ENCODE assay signal across 29 cellular contexts in genomic region chr18:32189723-32190591, GRCh38. TPM values are rescaled to one million over a fixed set of nuclear protein-coding genes. Genes with fewer than 3 reads are reported as not detected.
"Had no signal": no experiment of that assay in that cellular context is flagged by ENCODE, and none has a peak within 500 bp of the region (broad histone marks: within the 10 kb centered on the region; RNA-seq: fewer than 3 reads in every experiment).

Gene MEP1B (plus strand): TSS chr18:32190039. CDS start chr18:32190071, 32 bp downstream.

- DNase-seq: activated CD4-positive, alpha-beta T cell treated with anti-CD3 and anti-CD28 coated beads for 36 hours; activated CD4-positive, alpha-beta T cell treated with anti-CD3 and anti-CD28 coated beads, Interleukin-2, amount 10 ng/mL, durations not matched to agents 7 days and 5 days; activated CD4-positive, alpha-beta T cell treated with anti-CD3 and anti-CD28 coated beads, Interleukin-2, amount 50 U/mL, for 48 hours; activated CD8-positive, alpha-beta T cell treated with anti-CD3 and anti-CD28 coated beads, Interleukin-2, amount 10 ng/mL, durations not matched to agents 7 days and 5 days; activated gamma-delta T cell; activated naive CD4-positive, alpha-beta T cell treated with Interleukin-2 at 50 U/mL for 16 hours; activated naive CD8-positive, alpha-beta T cell treated with anti-CD3 and anti-CD28 coated beads, Interleukin-2, amount 10 ng/mL, durations not matched to agents 7 days and 5 days; activated T-cell treated with anti-CD3 and anti-CD28 coated beads, Interleukin-2, amount 50 U/mL, for 24 hours; amygdala; NCI-H1092 treated with DMSO at 0.1 percent for 48 hours; NCI-H146; NCI-H187; NCI-H2029 treated with DMSO at 0.1 percent for 48 hours; NCI-H2171 treated with DMSO at 0.1 percent for 48 hours; NCI-H2227 treated with DMSO at 0.1 percent for 48 hours; NCI-H446; NCI-H510A treated with DMSO at 0.1 percent for 48 hours; NCI-H526 treated with DMSO at 0.1 percent for 48 hours; NCI-H82; RPMI8226; SHP77 treated with DMSO at 0.1 percent for 48 hours; SK-N-SH had no signal

- H3K4me1 ChIP-seq: ascending aorta, SJSA1 had no signal

- ATAC-seq: activated CD4-positive, alpha-beta T cell treated with anti-CD3 and anti-CD28 coated beads for 36 hours; activated CD4-positive, CD25-positive, alpha-beta regulatory T cell treated with anti-CD3 and anti-CD28 coated beads, Interleukin-2, amount 50 U/mL, for 24 hours; activated CD8-positive, alpha-beta T cell treated with anti-CD3 and anti-CD28 coated beads, Interleukin-2, amount 10 ng/mL, durations not matched to agents 7 days and 5 days; Panc1; WTC11 had no signal

- H3K9me2 ChIP-seq: SK-N-SH had no signal

- H3K4me2 ChIP-seq: SK-N-SH had no signal

- H3K27me3 ChIP-seq: ascending aorta, cardiac muscle cell, SJSA1 had no signal

- H3K9me3 ChIP-seq: ascending aorta, SJSA1, SK-N-SH had no signal

- H3K27ac ChIP-seq: ascending aorta, cardiac muscle cell, SJSA1 had no signal

- H3K4me3 ChIP-seq: ascending aorta, cardiac muscle cell, SJSA1 had no signal

- H3K36me3 ChIP-seq: ascending aorta, cardiac muscle cell, SJSA1 had no signal

RNA-seq across cellular contexts. Expression of gene MEP1B, which starts in this region (rescaled TPM):
- total RNA-seq: activated CD4-positive, alpha-beta T cell treated with anti-CD3 and anti-CD28 coated beads for 36 hours; activated CD4-positive, alpha-beta T cell treated with anti-CD3 and anti-CD28 coated beads, Interleukin-2, amount 10 ng/mL, durations not matched to agents 7 days and 5 days; activated CD8-positive, alpha-beta T cell treated with anti-CD3 and anti-CD28 coated beads, Interleukin-2, amount 10 ng/mL, durations not matched to agents 7 days and 5 days; activated naive CD8-positive, alpha-beta T cell treated with anti-CD3 and anti-CD28 coated beads, Interleukin-2, amount 10 ng/mL, durations not matched to agents 7 days and 5 days; ascending aorta; M059J; SJSA1; WTC11 had no signal
- polyA plus RNA-seq: cardiac muscle cell, SK-N-SH had no signal
